Comparison of ENCODE assay signal across 8 cellular contexts in the genomic region with DNA sequence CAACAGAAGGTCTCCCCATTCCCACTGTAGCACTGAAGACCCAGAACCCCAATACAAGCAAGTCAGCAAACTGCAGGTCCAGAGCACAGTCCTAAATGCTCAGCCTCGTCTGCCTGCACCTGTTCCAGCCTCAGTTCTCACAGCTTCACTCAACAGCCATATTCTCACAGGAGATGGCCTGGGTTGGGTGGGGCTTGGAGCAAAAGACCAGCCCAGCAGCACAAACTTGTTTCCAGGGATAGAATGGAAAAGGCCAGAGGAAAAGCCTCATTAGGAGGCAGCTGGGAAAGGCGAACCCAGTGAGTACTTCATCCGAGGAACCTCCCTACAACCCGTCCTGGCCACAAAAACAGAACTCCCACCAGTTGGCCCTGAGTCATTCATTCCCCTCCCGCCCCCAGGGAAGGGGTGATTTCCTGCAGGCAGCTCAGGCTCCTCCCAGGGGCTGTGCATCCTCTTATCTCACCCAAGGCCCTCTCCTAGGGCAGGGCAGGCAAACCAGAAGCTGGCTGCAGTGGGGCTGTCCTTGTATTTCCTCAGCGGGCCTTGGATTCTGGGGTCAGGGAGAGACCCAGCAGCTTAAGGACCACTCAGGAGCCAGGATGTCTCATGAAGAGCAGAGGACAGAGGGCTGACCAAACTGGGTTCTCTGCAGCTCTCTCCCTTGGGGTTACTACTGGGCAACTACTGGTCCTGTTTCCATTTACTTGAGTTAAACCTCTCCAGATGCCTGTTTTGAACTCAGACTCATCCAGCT. TPM values are rescaled to one million over a fixed set of nuclear protein-coding genes. Genes with fewer than 3 reads are reported as not detected.
DNase-seq lines count a peak whose midpoint lies in the region; ATAC-seq and TF ChIP-seq lines count a peak whose summit lies in the region.

No MANE protein-coding gene starts in this region.

- WGBS in heart left ventricle, 4 donors, result 37 to 71% (median 51%) methylated on average over 5 to 6 of the region's 6 CpGs

- peaks cover 0 to 20% (median 11%) of the 10 kb centered on the region in 12 donors for H3K4me1 ChIP-seq in heart left ventricle

- peaks cover 0 to 27% (median 13%) of the 10 kb centered on the region in 12 donors for H3K9me3 ChIP-seq in heart left ventricle

- no peaks in the 10 kb centered on the region for H3K36me3 ChIP-seq in heart left ventricle

- H3K27ac ChIP-seq in heart left ventricle, result peak overlapping the region in 11 of 12 donors; percentile 36 to 68 (median 58)

- H3K4me3 ChIP-seq in heart left ventricle, result no peak overlapping the region

- TF ChIP-seq POLR2A in heart left ventricle (IDR thresholded peaks at IDR 0.05), result peak in 1 of 2 donors; percentile 35

- DNase-seq in activated gamma-delta T cell treated with anti-CD3 and anti-CD28 coated beads, Interleukin-2, amount 50 U/mL, for 16 hours (ENCODE audit: low read depth), result peak; percentile 12
- DNase-seq in activated gamma-delta T cell (lab: John Stamatoyannopoulos, UW), result no peak
- DNase-seq in activated CD8-positive, alpha-beta memory T cell treated with anti-CD3 and anti-CD28 coated beads for 24 hours, result peak; percentile 80
- peak; percentile 73 to 85 (median 76) for DNase-seq in heart left ventricle
- DNase-seq in stimulated activated CD4-positive, alpha-beta T cell treated with anti-CD3 and anti-CD28 coated beads, Interleukin-15, amount 100 ng/mL, for 24 hours, result peak; percentile 83
- DNase-seq in NCI-H748 treated with DMSO at 0.1 percent for 48 hours (lab: John Stamatoyannopoulos, UW), result no peak

- ATAC-seq in heart left ventricle, result peak; percentile 62 to 97 (median 96)
- no peak for ATAC-seq in GM18909 (IDR thresholded peaks at IDR 0.05; ENCODE audit: poor library complexity, unreplicated experiment)
- no peak for ATAC-seq in HG02981 (IDR thresholded peaks at IDR 0.05; ENCODE audit: unreplicated experiment)

- no peak for TF ChIP-seq CTCF in heart left ventricle (IDR thresholded peaks at IDR 0.05)

- H3K27me3 ChIP-seq in heart left ventricle, result no peaks in the 10 kb centered on the region

- intact Hi-C loops in heart left ventricle (cut with DNase I), result no loop called here

RNA-seq across cellular contexts. Expression of gene MPL, which starts 7.4 kb away (rescaled TPM):
- total RNA-seq in heart left ventricle, result under 1 TPM; 0.25 to 0.98 (median 0.59) TPM
- polyA plus RNA-seq in heart left ventricle, result under 1 TPM in 1 of 2 donors, not detected in 1; 0.11 TPM

RNA-seq across cellular contexts. Expression of gene CDC20, which starts 28.6 kb away (rescaled TPM):
- 10 to 100 TPM in 1 of 9 donors, 1 to 10 TPM in 5, under 1 TPM in 3; 0.45 to 16.9 (median 1.5) TPM for total RNA-seq in heart left ventricle
- under 1 TPM; 0.38 to 0.49 TPM for polyA plus RNA-seq in heart left ventricle

RNA-seq across cellular contexts. Expression of gene TIE1, which starts 29.4 kb away (rescaled TPM):
- total RNA-seq in heart left ventricle, result 10 to 100 TPM; 19.2 to 65.1 (median 28.4) TPM
- polyA plus RNA-seq in heart left ventricle, result 10 to 100 TPM; 25.1 to 37.6 TPM

RNA-seq across cellular contexts. Expression of gene ELOVL1, which starts 37.6 kb away (rescaled TPM):
- total RNA-seq in heart left ventricle, result 10 to 100 TPM; 22.1 to 63.5 (median 33.6) TPM
- polyA plus RNA-seq in heart left ventricle, result 10 to 100 TPM; 25.7 to 93.4 TPM

RNA-seq across cellular contexts. Expression of gene C1orf210, which starts 44.8 kb away (rescaled TPM):
- not detected for total RNA-seq in heart left ventricle
- not detected for polyA plus RNA-seq in heart left ventricle

Comparison
In these comparisons a context has a peak if more than half of its experiments do, and no peak if none do; other contexts are left out.
1. DNase-seq: peak in activated gamma-delta T cell treated with anti-CD3 and anti-CD28 coated beads, Interleukin-2, amount 50 U/mL, for 16 hours (single experiment), activated CD8-positive, alpha-beta memory T cell treated with anti-CD3 and anti-CD28 coated beads for 24 hours (single experiment), heart left ventricle (5 of 5) and stimulated activated CD4-positive, alpha-beta T cell treated with anti-CD3 and anti-CD28 coated beads, Interleukin-15, amount 100 ng/mL, for 24 hours (single experiment); none in activated gamma-delta T cell (single experiment) and NCI-H748 treated with DMSO at 0.1 percent for 48 hours (single experiment).
2. ATAC-seq: peak in heart left ventricle (4 of 4); none in GM18909 (single experiment) and HG02981 (single experiment).